8 cellular contexts compared by ENCODE assay signal in genomic region chr2:38315707-38316333, GRCh38.
DNase-seq lines count a peak whose midpoint lies in the region; ATAC-seq and TF ChIP-seq lines count a peak whose summit lies in the region.

No MANE protein-coding gene starts in this region.

- DNase-seq in DMS153 (lab: John Stamatoyannopoulos, UW) (peak; percentile 23), HFFc6 (peak; percentile 53), OCI-M1 (lab: John Stamatoyannopoulos, UW) (peak; percentile 74), memory B cell (ENCODE audit: low spot score in 2 of 2) (peak; percentile 34 to 40), activated gamma-delta T cell (lab: John Stamatoyannopoulos, UW) (no peak)
- peak; percentile 5 for DNase-seq in effector CD4-positive, alpha-beta T cell

- H3K4me1 Mint-ChIP-seq in HFFc6 (ENCODE audit: low read depth) (no peaks in the 10 kb centered on the region), memory B cell (no peaks in the 10 kb centered on the region)

- TF ChIP-seq CTCF in HFFc6 (IDR thresholded peaks at IDR 0.05), result peak; percentile 84

- H3K27ac Mint-ChIP-seq in HFFc6 (no peak overlapping the region), memory B cell (peak overlapping the region; percentile 47)

- ATAC-seq in memory B cell (ENCODE audit: low read depth), result peak; percentile 48
- ATAC-seq in HG03378 (IDR thresholded peaks at IDR 0.05; ENCODE audit: unreplicated experiment), result no peak
- no peak for ATAC-seq in HG03135 (IDR thresholded peaks at IDR 0.05; ENCODE audit: unreplicated experiment)

- H3K27me3 Mint-ChIP-seq in HFFc6 (ENCODE audit: insufficient read depth) (no peaks in the 10 kb centered on the region), memory B cell (no peaks in the 10 kb centered on the region)

- peaks cover 18% of the 10 kb centered on the region; the same call in 1 of the 2 replicates for H3K36me3 Mint-ChIP-seq in HFFc6 (ENCODE audit: low read depth)
- H3K36me3 Mint-ChIP-seq in memory B cell, result peaks cover 19% of the 10 kb centered on the region

- H3K4me3 Mint-ChIP-seq in HFFc6, result no peak overlapping the region
- no peak overlapping the region for H3K4me3 Mint-ChIP-seq in memory B cell

- H3K9me3 Mint-ChIP-seq in HFFc6 (no peaks in the 10 kb centered on the region), memory B cell (no peaks in the 10 kb centered on the region)
